In the genomic region with DNA sequence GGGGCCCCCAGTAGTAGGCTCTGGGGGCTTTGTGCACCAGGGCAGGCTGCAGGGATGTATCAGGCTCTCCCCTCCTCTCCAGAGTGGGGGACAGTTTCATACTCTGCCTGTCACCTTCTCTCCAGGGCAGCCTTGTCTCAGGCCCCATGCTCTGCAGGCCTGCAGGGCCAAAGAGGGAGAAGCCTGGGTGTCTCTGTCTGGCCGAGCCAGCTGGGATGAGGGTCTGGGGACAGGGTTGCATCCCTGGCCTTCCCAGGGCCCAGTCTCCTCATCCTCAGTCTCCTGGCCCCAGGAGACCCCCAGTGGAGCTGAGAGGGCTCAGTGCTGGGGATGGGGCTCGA, we compare ENCODE assay signal across 23 cellular contexts. TPM values are rescaled to one million over a fixed set of nuclear protein-coding genes. Genes with fewer than 3 reads are reported as not detected.
A peak's percentile ranks its signal among the peaks of the same experiment; 100 is the strongest.
DNase-seq lines count a peak whose midpoint lies in the region; ATAC-seq and TF ChIP-seq lines count a peak whose summit lies in the region.
"Had no signal": no experiment of that assay in that cellular context is flagged by ENCODE, and none has a peak within 500 bp of the region (broad histone marks: within the 10 kb centered on the region; RNA-seq: fewer than 3 reads in every experiment).

No MANE protein-coding gene starts in this region.

- H4K20me1 ChIP-seq in BLaER1 treated with 17β-estradiol and CSF1 and Interleukin-3, amounts not matched to agents 10 nM and 100 nM, result peaks cover 0 to 13% (median 0%) of the 10 kb centered on the region in 11 experiments; a peak in 3 of 22 replicates

- H3K4me3 ChIP-seq in BLaER1 treated with 17β-estradiol and CSF1 and Interleukin-3, amounts not matched to agents 10 nM and 100 nM, result no peak overlapping the region
- H3K4me3 ChIP-seq in adipocyte (ENCODE audit: low read length) (no peak overlapping the region), liver (ENCODE audit: low read depth in 1 of 3, low read length in 3 of 3) (no peak overlapping the region), sigmoid colon (no peak overlapping the region)
- H3K4me3 ChIP-seq: body of pancreas, esophagus squamous epithelium, smooth muscle cell had no signal

- no peaks in the 10 kb centered on the region for H3K9me3 ChIP-seq in BLaER1 treated with 17β-estradiol and CSF1 and Interleukin-3, amounts not matched to agents 10 nM and 100 nM (replicated peaks in 1 of 11)
- no peaks in the 10 kb centered on the region for H3K9me3 ChIP-seq in adipocyte (ENCODE audit: control insufficient read depth, low read length)
- no peaks in the 10 kb centered on the region for H3K9me3 ChIP-seq in liver (ENCODE audit: control insufficient read depth in 4 of 4, low read length in 3 of 4)
- no peaks in the 10 kb centered on the region for H3K9me3 ChIP-seq in sigmoid colon
- H3K9me3 ChIP-seq: BE2C, body of pancreas, esophagus squamous epithelium had no signal

- DNase-seq in adipocyte (ENCODE audit: low read depth) (no peak), sigmoid colon (no peak), RKO (ENCODE audit: low spot score) (no peak), hypothalamus (lab: John Stamatoyannopoulos, UW) (no peak)
- DNase-seq in stimulated activated CD4-positive, alpha-beta T cell treated with anti-CD3 and anti-CD28 coated beads, Interleukin-4, amount 100 ng/mL, for 4 hours, result no peak
- DNase-seq: activated gamma-delta T cell; activated T-cell treated with anti-CD3 and anti-CD28 coated beads for 4 hours; esophagus squamous epithelium; stimulated activated naive CD4-positive, alpha-beta T cell treated with Interleukin-2 at 50 U/mL for 16 hours had no signal

- TF ChIP-seq POLR2A in sigmoid colon (IDR thresholded peaks at IDR 0.05), result no peak

- H3K27ac ChIP-seq in BLaER1 treated with 17β-estradiol and CSF1 and Interleukin-3, amounts not matched to agents 10 nM and 100 nM, result peak overlapping the region in 2 of 11 experiments; percentile 5 to 22; a peak in 1 of 22 replicates
- H3K27ac ChIP-seq in liver (ENCODE audit: low read depth in 1 of 2, low read length in 2 of 2) (peak overlapping the region; percentile 30 to 57), sigmoid colon (peak overlapping the region in 3 of 4 donors; percentile 54 to 57 (median 54))
- H3K27ac ChIP-seq: body of pancreas had no signal

- no peak for ATAC-seq in HG03521 (IDR thresholded peaks at IDR 0.05; ENCODE audit: unreplicated experiment)

- peaks cover 0 to 48% (median 29%) of the 10 kb centered on the region in 10 experiments; a peak in 17 of 20 replicates for H3K4me1 ChIP-seq in BLaER1 treated with 17β-estradiol and CSF1 and Interleukin-3, amounts not matched to agents 10 nM and 100 nM
- H3K4me1 ChIP-seq in adipocyte (ENCODE audit: control insufficient read depth, insufficient read depth, low read length), result peaks cover 7% of the 10 kb centered on the region
- peaks cover 8 to 34% (median 23%) of the 10 kb centered on the region in 4 donors for H3K4me1 ChIP-seq in liver (ENCODE audit: control insufficient read depth in 4 of 4, insufficient read depth in 4 of 4, low read length in 3 of 4)
- peaks cover 0 to 22% (median 13%) of the 10 kb centered on the region in 4 donors for H3K4me1 ChIP-seq in sigmoid colon
- H3K4me1 ChIP-seq: BE2C had no signal

- H3K4me2 ChIP-seq in BLaER1 treated with 17β-estradiol and CSF1 and Interleukin-3, amounts not matched to agents 10 nM and 100 nM, result peak overlapping the region in 10 of 11 experiments; percentile 3 to 87 (median 72); a peak in 20 of 22 replicates
- H3K4me2 ChIP-seq: smooth muscle cell had no signal

- TF ChIP-seq CTCF in liver (IDR thresholded peaks at IDR 0.05; ENCODE audit: low read depth, low read length, missing input control) (no peak), sigmoid colon (IDR thresholded peaks at IDR 0.05) (no peak)

- TF ChIP-seq EP300 in sigmoid colon (IDR thresholded peaks at IDR 0.05), result no peak

- TF ChIP-seq RAD21 in liver (IDR thresholded peaks at IDR 0.05), result no peak

- H3K27me3 ChIP-seq in BLaER1 treated with 17β-estradiol and CSF1 and Interleukin-3, amounts not matched to agents 10 nM and 100 nM, result no peaks in the 10 kb centered on the region
- peaks cover 17% of the 10 kb centered on the region for H3K27me3 ChIP-seq in adipocyte (replicated peaks; ENCODE audit: control insufficient read depth, insufficient read depth, low read length)
- H3K27me3 ChIP-seq in liver (ENCODE audit: control insufficient read depth in 4 of 4, insufficient read depth in 4 of 4, low read length in 3 of 4), result no peaks in the 10 kb centered on the region
- no peaks in the 10 kb centered on the region for H3K27me3 ChIP-seq in sigmoid colon
- H3K27me3 ChIP-seq: BE2C, body of pancreas, esophagus squamous epithelium had no signal

- H3K9ac ChIP-seq in BLaER1 treated with 17β-estradiol and CSF1 and Interleukin-3, amounts not matched to agents 10 nM and 100 nM, result peak overlapping the region in 6 of 11 experiments; percentile 6 to 51 (median 17); a peak in 4 of 22 replicates
- H3K9ac ChIP-seq in adipocyte (ENCODE audit: low read length), result peak overlapping the region; percentile 1
- H3K9ac ChIP-seq in liver (ENCODE audit: low read depth in 1 of 2, low read length in 2 of 2), result no peak overlapping the region

- intact Hi-C loops in sigmoid colon (cut with DNase I), result loop anchor here (5.0 kb wide), 1 partner anchor 174 kb away; no protein-coding TSS in a partner anchor

- 78% methylated on average over 2 of the region's 2 CpGs for WGBS in liver
- 82 to 84% methylated on average over 2 of the region's 2 CpGs for WGBS in sigmoid colon, 2 donors

- no peaks in the 10 kb centered on the region for H3K36me3 ChIP-seq in BLaER1 treated with 17β-estradiol and CSF1 and Interleukin-3, amounts not matched to agents 10 nM and 100 nM
- H3K36me3 ChIP-seq in adipocyte (ENCODE audit: control insufficient read depth, insufficient read depth, low read length, severe bottlenecking), result no peaks in the 10 kb centered on the region
- H3K36me3 ChIP-seq in liver (ENCODE audit: control insufficient read depth in 4 of 4, insufficient read depth in 3 of 4, low read depth in 1 of 4, low read length in 3 of 4), result no peaks in the 10 kb centered on the region
- no peaks in the 10 kb centered on the region for H3K36me3 ChIP-seq in sigmoid colon
- H3K36me3 ChIP-seq: BE2C, esophagus squamous epithelium had no signal

TF ChIP-seq in liver, 16 proteins besides CTCF, POLR2A, EP300 and RAD21:
- TF ChIP-seq, protein P1, sequence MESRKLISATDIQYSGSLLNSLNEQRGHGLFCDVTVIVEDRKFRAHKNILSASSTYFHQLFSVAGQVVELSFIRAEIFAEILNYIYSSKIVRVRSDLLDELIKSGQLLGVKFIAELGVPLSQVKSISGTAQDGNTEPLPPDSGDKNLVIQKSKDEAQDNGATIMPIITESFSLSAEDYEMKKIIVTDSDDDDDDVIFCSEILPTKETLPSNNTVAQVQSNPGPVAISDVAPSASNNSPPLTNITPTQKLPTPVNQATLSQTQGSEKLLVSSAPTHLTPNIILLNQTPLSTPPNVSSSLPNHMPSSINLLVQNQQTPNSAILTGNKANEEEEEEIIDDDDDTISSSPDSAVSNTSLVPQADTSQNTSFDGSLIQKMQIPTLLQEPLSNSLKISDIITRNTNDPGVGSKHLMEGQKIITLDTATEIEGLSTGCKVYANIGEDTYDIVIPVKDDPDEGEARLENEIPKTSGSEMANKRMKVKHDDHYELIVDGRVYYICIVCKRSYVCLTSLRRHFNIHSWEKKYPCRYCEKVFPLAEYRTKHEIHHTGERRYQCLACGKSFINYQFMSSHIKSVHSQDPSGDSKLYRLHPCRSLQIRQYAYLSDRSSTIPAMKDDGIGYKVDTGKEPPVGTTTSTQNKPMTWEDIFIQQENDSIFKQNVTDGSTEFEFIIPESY (IDR thresholded peaks at IDR 0.05), result no peak
- TF ChIP-seq SP1 (IDR thresholded peaks at IDR 0.05) (no peak), EGR1 (IDR thresholded peaks at IDR 0.05; ENCODE audit: low read depth in 2 of 2) (no peak), YY1 (IDR thresholded peaks at IDR 0.05) (no peak)

RNA-seq across cellular contexts. Expression of a gene that starts 14.8 kb away (rescaled TPM):
- total RNA-seq in liver, result 10 to 100 TPM in 1 of 2 donors, 1 to 10 TPM in 1; 7.0 to 12.9 TPM
- 1 to 10 TPM; 1.5 to 6.4 TPM for polyA plus RNA-seq in liver
- 10 to 100 TPM in 1 of 4 donors, 1 to 10 TPM in 3; 4.9 to 10.3 (median 6.4) TPM for total RNA-seq in sigmoid colon
- polyA plus RNA-seq in sigmoid colon, result 1 to 10 TPM in 1 of 3 donors, under 1 TPM in 2; 0.46 to 1.1 (median 0.60) TPM
- total RNA-seq: A673; activated CD8-positive, alpha-beta T cell treated with anti-CD3 and anti-CD28 coated beads for 36 hours; body of pancreas; Daoy had no signal
- polyA plus RNA-seq: neural cell had no signal

RNA-seq across cellular contexts. Expression of a gene that starts 27.4 kb away (rescaled TPM):
- total RNA-seq in liver, result 10 to 100 TPM; 14.2 to 23.1 TPM
- polyA plus RNA-seq in liver, result 10 to 100 TPM in 1 of 2 donors, 1 to 10 TPM in 1; 6.5 to 19.0 TPM
- 10 to 100 TPM; 31.8 to 42.7 (median 38.8) TPM for total RNA-seq in sigmoid colon
- polyA plus RNA-seq in sigmoid colon, result 10 to 100 TPM; 17.6 to 71.6 (median 18.0) TPM

RNA-seq across cellular contexts. Expression of a gene that starts 42.3 kb away (rescaled TPM):
- total RNA-seq in liver (not detected), sigmoid colon (not detected)
- polyA plus RNA-seq in liver (not detected), sigmoid colon (under 1 TPM in 1 of 3 donors, not detected in 2; 0.48 TPM)
- total RNA-seq: A673; activated CD8-positive, alpha-beta T cell treated with anti-CD3 and anti-CD28 coated beads for 36 hours; body of pancreas; Daoy; esophagus squamous epithelium; H1; kidney epithelial cell; mesothelial cell of epicardium; progenitor cell of endocrine pancreas; smooth muscle cell had no signal
- polyA plus RNA-seq: H1, neural cell, smooth muscle cell had no signal

RNA-seq across cellular contexts. Expression of a gene that starts 50.1 kb away (rescaled TPM):
- total RNA-seq in liver (1 to 10 TPM; 6.8 to 8.3 TPM), sigmoid colon (10 to 100 TPM in 3 of 4 donors, 1 to 10 TPM in 1; 9.5 to 34.9 (median 28.7) TPM)
- polyA plus RNA-seq in liver (10 to 100 TPM; 36.5 to 75.9 TPM), sigmoid colon (10 to 100 TPM; 52.3 to 90.9 (median 56.3) TPM)

Comparison
In these comparisons a context has a peak if more than half of its experiments do, and no peak if none do; other contexts are left out.
1. H3K9ac ChIP-seq: peak in BLaER1 treated with 17β-estradiol and CSF1 and Interleukin-3, amounts not matched to agents 10 nM and 100 nM (6 of 11) and adipocyte (single experiment); none in liver (0 of 2).